10 cellular contexts compared by ENCODE assay signal in the genomic region with DNA sequence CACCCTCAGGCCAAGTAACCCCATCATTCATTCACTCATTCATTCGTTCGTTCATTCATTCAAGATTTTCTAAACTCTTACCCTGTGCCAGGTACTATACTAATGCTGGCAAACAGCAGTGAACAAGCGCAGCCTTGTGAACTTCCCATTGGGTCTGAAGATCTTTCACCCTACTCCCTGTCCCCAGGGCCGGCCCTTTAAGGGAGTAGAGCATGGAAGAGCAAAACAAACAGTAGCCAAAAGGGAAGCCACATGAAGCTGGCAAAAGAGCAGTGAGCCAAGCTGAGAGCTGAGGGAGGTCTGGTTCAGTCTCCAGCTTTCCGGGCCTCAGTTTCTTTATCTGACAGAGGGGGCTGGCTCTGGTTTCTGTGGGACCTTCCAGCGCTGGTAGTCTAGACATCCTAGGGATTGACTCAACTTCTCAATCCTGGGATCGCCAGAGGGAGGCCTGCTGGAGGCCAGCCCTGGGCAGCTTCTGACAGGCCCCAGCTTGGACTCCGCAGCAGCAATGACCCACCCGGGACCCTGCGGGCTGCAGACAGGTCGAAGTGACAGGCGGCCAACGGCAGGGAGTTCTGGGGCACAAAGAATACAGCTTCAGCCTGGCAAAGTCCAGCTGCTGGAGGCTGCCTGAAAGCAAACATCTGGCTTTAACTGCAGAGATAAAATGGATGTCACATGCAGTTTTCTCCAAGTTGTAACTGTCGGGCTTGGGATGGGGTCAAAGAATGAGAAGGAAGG. TPM values are rescaled to one million over a fixed set of nuclear protein-coding genes. Genes with fewer than 3 reads are reported as not detected.
DNase-seq lines count a peak whose midpoint lies in the region; ATAC-seq and TF ChIP-seq lines count a peak whose summit lies in the region.
"Had no signal": no experiment of that assay in that cellular context is flagged by ENCODE, and none has a peak within 500 bp of the region (broad histone marks: within the 10 kb centered on the region; RNA-seq: fewer than 3 reads in every experiment).

No MANE protein-coding gene starts in this region.

- no peak for TF ChIP-seq POLR2A in right lobe of liver (IDR thresholded peaks at IDR 0.05)
- no peak for TF ChIP-seq POLR2A in testis (IDR thresholded peaks at IDR 0.05)

- peaks cover 10 to 18% of the 10 kb centered on the region in 2 donors for H3K27me3 Mint-ChIP-seq in stimulated activated naive B cell treated with anti-CD40 and anti-IgM and Interleukin-4, amounts not matched to agents 10 μg/mL and 1 μg/mL and 100 μg/mL, for 72 hours
- H3K27me3 Mint-ChIP-seq: activated CD4-positive, alpha-beta memory T cell treated with anti-CD3 and anti-CD28 coated beads, Interleukin-2, amount 10 ng/mL, durations not matched to agents 7 days and 5 days had no signal

- WGBS in HUES64, result 92% methylated on average over 14 of the region's 14 CpGs
- WGBS in mammary epithelial cell (ENCODE audit: low coverage, missing lambda C conversion rate), result 23% methylated on average over 7 of the region's 14 CpGs
- 50% methylated on average over 11 of the region's 14 CpGs for WGBS in right lobe of liver (ENCODE audit: insufficient coverage, low coverage, low lambda C conversion rate, missing lambda C conversion rate)
- 60 to 63% methylated on average over 8 to 14 of the region's 14 CpGs for WGBS in testis, 2 donors

- in situ Hi-C loops in mammary epithelial cell (cut with MboI; ENCODE audit: low sequenced_read_pairs in 2 of 2), result no loop called here

- H3K4me2 ChIP-seq in mammary epithelial cell (ENCODE audit: insufficient read depth, low read depth, low read length), result peak overlapping the region; percentile 39

- H4K20me1 ChIP-seq in mammary epithelial cell (ENCODE audit: insufficient read depth, low read length), result no peaks in the 10 kb centered on the region

- dilution Hi-C loops in mammary epithelial cell (cut with HindIII; ENCODE audit: low sequenced_read_pairs), result no loop called here

- no peak for DNase-seq in mammary epithelial cell
- no peak for DNase-seq in right lobe of liver
- no peak for DNase-seq in testis
- DNase-seq in middle frontal gyrus (ENCODE audit: extremely low spot score, low spot score), result no peak
- DNase-seq in stimulated activated naive B cell treated with anti-CD40 and anti-IgM and Interleukin-4, amounts not matched to agents 10 μg/mL and 1 μg/mL and 100 μg/mL, for 72 hours, result no peak
- no peak for DNase-seq in activated CD4-positive, alpha-beta T cell treated with anti-CD3 and anti-CD28 coated beads, Interleukin-2, amount 50 U/mL, for 1 hour
- DNase-seq: activated CD4-positive, alpha-beta memory T cell treated with anti-CD3 and anti-CD28 coated beads, Interleukin-2, amount 10 ng/mL, durations not matched to agents 7 days and 5 days; stimulated activated CD4-positive, alpha-beta T cell treated with anti-CD3 and anti-CD28 coated beads, Interleukin-15, amount 100 ng/mL, for 24 hours had no signal

- peaks cover 7 to 17% of the 10 kb centered on the region in 2 donors for H3K4me1 Mint-ChIP-seq in stimulated activated naive B cell treated with anti-CD40 and anti-IgM and Interleukin-4, amounts not matched to agents 10 μg/mL and 1 μg/mL and 100 μg/mL, for 72 hours

- H2AFZ ChIP-seq in mammary epithelial cell (ENCODE audit: low read depth, low read length), result no peak overlapping the region

- intact Hi-C loops in mammary epithelial cell (cut with micrococcal nuclease), result loop anchor here (1.0 kb wide), 3 partner anchors 10 to 25 kb away; no protein-coding TSS in a partner anchor
- intact Hi-C loops in right lobe of liver (cut with DNase I), result no loop called here
- intact Hi-C loops in testis (cut with DNase I; ENCODE audit: low total_unique reads), result no loop called here

- H3K9me3 Mint-ChIP-seq in stimulated activated naive B cell treated with anti-CD40 and anti-IgM and Interleukin-4, amounts not matched to agents 10 μg/mL and 1 μg/mL and 100 μg/mL, for 72 hours, result no peaks in the 10 kb centered on the region
- H3K9me3 Mint-ChIP-seq: activated CD4-positive, alpha-beta memory T cell treated with anti-CD3 and anti-CD28 coated beads, Interleukin-2, amount 10 ng/mL, durations not matched to agents 7 days and 5 days had no signal

- no peak overlapping the region for H3K4me3 Mint-ChIP-seq in stimulated activated naive B cell treated with anti-CD40 and anti-IgM and Interleukin-4, amounts not matched to agents 10 μg/mL and 1 μg/mL and 100 μg/mL, for 72 hours
- H3K4me3 Mint-ChIP-seq: activated CD4-positive, alpha-beta memory T cell treated with anti-CD3 and anti-CD28 coated beads, Interleukin-2, amount 10 ng/mL, durations not matched to agents 7 days and 5 days had no signal

- no peaks in the 10 kb centered on the region for H3K36me3 Mint-ChIP-seq in stimulated activated naive B cell treated with anti-CD40 and anti-IgM and Interleukin-4, amounts not matched to agents 10 μg/mL and 1 μg/mL and 100 μg/mL, for 72 hours

- H3K4me1 ChIP-seq in HUES64 (ENCODE audit: insufficient read depth, low read length) (peaks cover 42% of the 10 kb centered on the region), mammary epithelial cell (ENCODE audit: insufficient read depth, low read length) (peaks cover 95% of the 10 kb centered on the region), right lobe of liver (peaks cover 0 to 57% (median 10%) of the 10 kb centered on the region in 4 donors), testis (peaks cover 69% of the 10 kb centered on the region)

- H3K9ac ChIP-seq in HUES64 (ENCODE audit: low read depth, low read length) (no peak overlapping the region), mammary epithelial cell (ENCODE audit: insufficient read depth, low read length) (no peak overlapping the region)

- ATAC-seq in right lobe of liver (peak in 1 of 4 donors; percentile 7), GM19463 (IDR thresholded peaks at IDR 0.05; ENCODE audit: unreplicated experiment) (no peak)
- ATAC-seq in stimulated activated naive B cell treated with anti-CD40 and anti-IgM and Interleukin-4, amounts not matched to agents 10 μg/mL and 1 μg/mL and 100 μg/mL, for 72 hours (replicated peaks), result no peak

- 0 out of 2 replicates have a peak overlapping the region, but pooled peaks have one; percentile 12 for H3K27ac ChIP-seq in HUES64 (ENCODE audit: low read depth, low read length)
- peak overlapping the region; percentile 88 for H3K27ac ChIP-seq in mammary epithelial cell (ENCODE audit: insufficient read depth, low read depth, low read length)
- peak overlapping the region in 2 of 3 donors; percentile 50 to 60 for H3K27ac ChIP-seq in right lobe of liver
- peak overlapping the region; percentile 52 to 78 for H3K27ac ChIP-seq in testis

- H3K4me3 ChIP-seq in HUES64 (ENCODE audit: low read length), result no peak overlapping the region
- H3K4me3 ChIP-seq in mammary epithelial cell (replicated peaks in 1 of 3; ENCODE audit: insufficient read depth in 1 of 3, low read depth in 2 of 3, low read length in 3 of 3), result no peak overlapping the region
- no peak overlapping the region for H3K4me3 ChIP-seq in right lobe of liver
- H3K4me3 ChIP-seq in testis, result no peak overlapping the region

- TF ChIP-seq CTCF in mammary epithelial cell (conservative IDR thresholded peaks at IDR 0.05 in 1 of 2, IDR thresholded peaks at IDR 0.05 in 1 of 2; ENCODE audit: extremely low read depth in 1 of 2, insufficient read depth in 1 of 2, low read depth in 1 of 2, low read length in 2 of 2), result no peak
- no peak for TF ChIP-seq CTCF in right lobe of liver (IDR thresholded peaks at IDR 0.05)
- TF ChIP-seq CTCF in testis (IDR thresholded peaks at IDR 0.05), result no peak

- H3K27me3 ChIP-seq in HUES64 (ENCODE audit: insufficient read depth, low read length) (no peaks in the 10 kb centered on the region), mammary epithelial cell (ENCODE audit: insufficient read depth, low read length) (no peaks in the 10 kb centered on the region), right lobe of liver (no peaks in the 10 kb centered on the region), testis (no peaks in the 10 kb centered on the region)

- H3K9me3 ChIP-seq in HUES64 (ENCODE audit: insufficient read depth, low read depth, low read length), result no peaks in the 10 kb centered on the region
- H3K9me3 ChIP-seq in mammary epithelial cell (replicated peaks; ENCODE audit: insufficient read depth, low read length), result no peaks in the 10 kb centered on the region
- no peaks in the 10 kb centered on the region for H3K9me3 ChIP-seq in right lobe of liver
- no peaks in the 10 kb centered on the region for H3K9me3 ChIP-seq in testis

- CTCF ChIA-PET in mammary epithelial cell (lab: Charles Lee; ENCODE audit: low non-redundant PET), result interaction anchor here (0.5 to 1.0 kb wide), 2 partner anchors 91 to 247 kb away, joined by 3 to 6 read pairs; no protein-coding TSS in a partner anchor

- no TSS peak for BruUV-seq in mammary epithelial cell (replicated peaks; lab: Mats Ljungman, UMichigan)

- peaks cover 98% of the 10 kb centered on the region for H3K79me2 ChIP-seq in mammary epithelial cell (ENCODE audit: insufficient read depth, low read length)

- no peaks in the 10 kb centered on the region for H3K36me3 ChIP-seq in HUES64 (ENCODE audit: insufficient read depth, low read length)
- H3K36me3 ChIP-seq in mammary epithelial cell (ENCODE audit: insufficient read depth, low read length), result peaks cover 10% of the 10 kb centered on the region
- no peaks in the 10 kb centered on the region for H3K36me3 ChIP-seq in right lobe of liver
- no peaks in the 10 kb centered on the region for H3K36me3 ChIP-seq in testis (ENCODE audit: low read depth, missing control alignments)

- H3K27ac Mint-ChIP-seq in stimulated activated naive B cell treated with anti-CD40 and anti-IgM and Interleukin-4, amounts not matched to agents 10 μg/mL and 1 μg/mL and 100 μg/mL, for 72 hours, result no peak overlapping the region
- H3K27ac Mint-ChIP-seq: activated CD4-positive, alpha-beta memory T cell treated with anti-CD3 and anti-CD28 coated beads, Interleukin-2, amount 10 ng/mL, durations not matched to agents 7 days and 5 days had no signal

RNA-seq across cellular contexts. Expression of gene ACTN1, which starts 27.1 kb away (rescaled TPM):
- 156 TPM for polyA plus RNA-seq in HUES64 (2013, experiment 1 of 2)
- polyA plus RNA-seq in HUES64 (2013, experiment 2 of 2), result 157 TPM
- total RNA-seq in mammary epithelial cell (1,000 to 10,000 TPM in 1 of 2 donors, 100 to 1,000 TPM in 1; 841 to 1,322 TPM), right lobe of liver (100 to 1,000 TPM in 3 of 6 experiments, 10 to 100 TPM in 3; 53.1 to 145 (median 100) TPM), testis (10 to 100 TPM; 51.0 to 69.5 TPM)
- polyA plus RNA-seq in mammary epithelial cell (813 TPM), testis (ENCODE audit: insufficient read depth, low read depth, low replicate concordance) (82.3 TPM)
- 1,325 TPM for polyA minus RNA-seq in mammary epithelial cell

Comparison
In these comparisons a context has a peak if more than half of its experiments do, and no peak if none do; other contexts are left out.
1. H3K27ac ChIP-seq: peak in every context shown above with its lines; median percentile 88 in mammary epithelial cell; 65 in testis; 55 in right lobe of liver; 12 in HUES64.
2. RNA of gene ACTN1, which starts 27.1 kb away (total RNA-seq): 841 to 1,322 TPM in mammary epithelial cell; 53.1 to 145 TPM in right lobe of liver and 51.0 to 69.5 TPM in testis; every median in the first group is over 4 times any median in the second.